Comparison of ENCODE assay signal across 31 cellular contexts in the genomic region with DNA sequence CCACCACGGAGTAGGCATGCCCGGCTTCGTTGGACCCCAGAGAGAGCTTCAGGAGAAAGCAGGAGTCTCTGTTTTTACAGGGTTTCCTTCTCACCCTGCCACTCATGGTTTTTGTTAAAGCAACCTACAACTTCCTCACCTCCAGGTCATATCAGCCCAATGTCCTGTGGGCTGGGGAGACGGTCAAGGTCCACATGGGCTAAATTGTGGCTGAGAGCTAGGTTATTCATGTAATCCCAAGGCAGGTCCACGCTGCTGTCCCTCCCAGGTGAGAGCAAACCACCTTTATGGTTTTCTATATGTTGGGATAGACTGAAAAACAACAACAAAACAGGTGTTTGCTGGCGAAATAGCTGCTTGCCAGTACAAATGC. TPM values are rescaled to one million over a fixed set of nuclear protein-coding genes. Genes with fewer than 3 reads are reported as not detected.
"Had no signal": no experiment of that assay in that cellular context is flagged by ENCODE, and none has a peak within 500 bp of the region (broad histone marks: within the 10 kb centered on the region; RNA-seq: fewer than 3 reads in every experiment).

No MANE protein-coding gene starts in this region.

- ATAC-seq: heart right ventricle; lower lobe of right lung; naive thymus-derived CD8-positive, alpha-beta T cell; stimulated activated effector memory CD8-positive, alpha-beta T cell treated with anti-CD3 and anti-CD28 coated beads, Interleukin-12 subunit alpha, Interleukin-12 subunit beta, amount 100 ng/mL, for 72 hours had no signal

- H3K36me3 Mint-ChIP-seq: stimulated activated effector memory CD8-positive, alpha-beta T cell treated with anti-CD3 and anti-CD28 coated beads, Interleukin-12 subunit alpha, Interleukin-12 subunit beta, amount 100 ng/mL, for 72 hours had no signal

- H3K4me3 Mint-ChIP-seq: neural crest cell; stimulated activated effector memory CD8-positive, alpha-beta T cell treated with anti-CD3 and anti-CD28 coated beads, Interleukin-12 subunit alpha, Interleukin-12 subunit beta, amount 100 ng/mL, for 72 hours had no signal

- H3K4me1 ChIP-seq: lower lobe of right lung, prostate gland, stomach, testis, tibial artery, upper lobe of left lung had no signal

- H3K9me3 ChIP-seq: prostate gland, right atrium auricular region, stomach, testis, upper lobe of left lung had no signal

- H3K27ac ChIP-seq: coronary artery, esophagus muscularis mucosa, heart right ventricle, left ventricle myocardium inferior, lower lobe of right lung, prostate gland, right atrium auricular region, sigmoid colon, stomach, testis, tibial artery, upper lobe of left lung had no signal

- H3K36me3 ChIP-seq: esophagus muscularis mucosa, heart right ventricle, left ventricle myocardium inferior, lower lobe of right lung, prostate gland, right atrium auricular region, sigmoid colon, tibial artery, upper lobe of left lung had no signal

- H3K27me3 ChIP-seq: esophagus muscularis mucosa, heart right ventricle, right atrium auricular region, sigmoid colon, stomach, testis, tibial artery, upper lobe of left lung had no signal

- H3K27ac Mint-ChIP-seq: stimulated activated effector memory CD8-positive, alpha-beta T cell treated with anti-CD3 and anti-CD28 coated beads, Interleukin-12 subunit alpha, Interleukin-12 subunit beta, amount 100 ng/mL, for 72 hours had no signal

- DNase-seq: dermis blood vessel endothelial cell; effector memory CD4-positive, alpha-beta T cell; foreskin melanocyte; glutamatergic neuron; heart right ventricle; hippocampal formation; left cardiac atrium; left ventricle myocardium inferior; lower lobe of right lung; naive thymus-derived CD8-positive, alpha-beta T cell; sigmoid colon; stimulated activated CD4-positive, alpha-beta T cell treated with anti-CD3 and anti-CD28 coated beads, Interleukin-2, amount 100 ng/mL, for 24 hours; stimulated activated CD4-positive, alpha-beta T cell treated with anti-CD3 and anti-CD28 coated beads, Interleukin-4, amount 100 ng/mL, for 24 hours; stimulated activated naive CD4-positive, alpha-beta T cell treated with Interleukin-2 at 50 U/mL for 16 hours; stomach; testis; upper lobe of left lung had no signal

- H3K4me3 ChIP-seq: coronary artery, esophagus muscularis mucosa, heart right ventricle, left ventricle myocardium inferior, lower lobe of right lung, prostate gland, right atrium auricular region, sigmoid colon, stomach, testis, tibial artery, upper lobe of left lung had no signal

- H3K9me3 Mint-ChIP-seq: stimulated activated effector memory CD8-positive, alpha-beta T cell treated with anti-CD3 and anti-CD28 coated beads, Interleukin-12 subunit alpha, Interleukin-12 subunit beta, amount 100 ng/mL, for 72 hours had no signal

- H3K4me1 Mint-ChIP-seq: neural crest cell had no signal

RNA-seq across cellular contexts. Expression of a gene that starts 19.5 kb away (rescaled TPM):
- total RNA-seq: dermis blood vessel endothelial cell, endothelial cell of umbilical vein, epithelial cell of proximal tubule, myocyte, neural crest cell, prostate gland had no signal
- polyA plus RNA-seq: endothelial cell of umbilical vein, fibroblast of lung had no signal

RNA-seq across cellular contexts. Expression of a gene that starts 19.6 kb away (rescaled TPM):
- total RNA-seq: dermis blood vessel endothelial cell, endothelial cell of umbilical vein, epithelial cell of proximal tubule, kidney epithelial cell, myocyte, neural crest cell had no signal
- polyA plus RNA-seq: endothelial cell of umbilical vein, fibroblast of lung had no signal

RNA-seq across cellular contexts. Expression of a gene that starts 50.9 kb away (rescaled TPM):
- total RNA-seq: dermis blood vessel endothelial cell, endothelial cell of umbilical vein, fibroblast of lung, kidney epithelial cell, left ventricle myocardium inferior, myocyte, osteocyte, skeletal muscle tissue had no signal
- polyA plus RNA-seq: endothelial cell of umbilical vein, fibroblast of lung had no signal
